Comparison of ENCODE assay signal across 11 cellular contexts in genomic region chr22:30806391-30806861, GRCh38.
A peak's percentile ranks its signal among the peaks of the same experiment; 100 is the strongest.
DNase-seq lines count a peak whose midpoint lies in the region; ATAC-seq and TF ChIP-seq lines count a peak whose summit lies in the region.
"Had no signal": no experiment of that assay in that cellular context is flagged by ENCODE, and none has a peak within 500 bp of the region (broad histone marks: within the 10 kb centered on the region; RNA-seq: fewer than 3 reads in every experiment).

No MANE protein-coding gene starts in this region.

- H3K4me3 ChIP-seq in brain microvascular endothelial cell (ENCODE audit: low read depth, low read length) (no peak overlapping the region), SJCRH30 (no peak overlapping the region), ascending aorta (no peak overlapping the region)
- H3K4me3 ChIP-seq: right atrium auricular region had no signal

- H3K27me3 ChIP-seq in brain microvascular endothelial cell (replicated peaks) (no peaks in the 10 kb centered on the region), SJCRH30 (no peaks in the 10 kb centered on the region), ascending aorta (no peaks in the 10 kb centered on the region)
- H3K27me3 ChIP-seq: dorsolateral prefrontal cortex, right atrium auricular region had no signal

- DNase-seq in NOMO-1 treated with DMSO at 0.1 percent for 48 hours (lab: John Stamatoyannopoulos, UW; ENCODE audit: unreplicated experiment) (peak; percentile 2), NOMO-1 treated with dmso at 0.1 percent for 144 hours (lab: John Stamatoyannopoulos, UW; ENCODE audit: unreplicated experiment) (no peak), NCI-H2196 (lab: John Stamatoyannopoulos, UW; ENCODE audit: unreplicated experiment) (peak; percentile 57), brain microvascular endothelial cell (peak; percentile 43), non-pigmented ciliary epithelial cell (ENCODE audit: low read depth) (peak; percentile 23), SJCRH30 (no peak), ascending aorta (ENCODE audit: low spot score in 2 of 2) (no peak)
- DNase-seq: dorsolateral prefrontal cortex, kidney had no signal

- no peak for ATAC-seq in HG03378 (IDR thresholded peaks at IDR 0.05; ENCODE audit: unreplicated experiment)

- H3K36me3 ChIP-seq in brain microvascular endothelial cell (replicated peaks) = no peaks in the 10 kb centered on the region
- H3K36me3 ChIP-seq in SJCRH30 = no peaks in the 10 kb centered on the region
- no peaks in the 10 kb centered on the region for H3K36me3 ChIP-seq in ascending aorta
- H3K36me3 ChIP-seq: right atrium auricular region had no signal

- intact Hi-C loops in ascending aorta (cut with DNase I) = no loop called here

- H3K27ac ChIP-seq in brain microvascular endothelial cell (no peak overlapping the region), SJCRH30 (no peak overlapping the region), ascending aorta (no peak overlapping the region)
- H3K27ac ChIP-seq: right atrium auricular region had no signal

- TF ChIP-seq CTCF in brain microvascular endothelial cell (IDR thresholded peaks at IDR 0.05; ENCODE audit: low read depth, low read length, missing control alignments) (peak; percentile 11), ascending aorta (IDR thresholded peaks at IDR 0.05) (no peak)

- H3K9me3 ChIP-seq in SJCRH30 (replicated peaks) (no peaks in the 10 kb centered on the region), ascending aorta (no peaks in the 10 kb centered on the region)
- H3K9me3 ChIP-seq: right atrium auricular region had no signal

- in situ Hi-C loops in brain microvascular endothelial cell (cut with HindIII; ENCODE audit: low pct_ligation_motif_present, low sequenced_read_pairs) = no loop called here

- no peaks in the 10 kb centered on the region for H3K4me1 ChIP-seq in SJCRH30
- peaks cover 2 to 3% of the 10 kb centered on the region in 2 donors for H3K4me1 ChIP-seq in ascending aorta

Comparison
In these comparisons a context has a peak if more than half of its experiments do, and no peak if none do; other contexts are left out.
1. DNase-seq: peak in NOMO-1 treated with DMSO at 0.1 percent for 48 hours (single experiment), NCI-H2196 (single experiment), brain microvascular endothelial cell (single experiment) and non-pigmented ciliary epithelial cell (single experiment); none in NOMO-1 treated with dmso at 0.1 percent for 144 hours (single experiment), SJCRH30 (0 of 2) and ascending aorta (0 of 2).